In the genomic region with DNA sequence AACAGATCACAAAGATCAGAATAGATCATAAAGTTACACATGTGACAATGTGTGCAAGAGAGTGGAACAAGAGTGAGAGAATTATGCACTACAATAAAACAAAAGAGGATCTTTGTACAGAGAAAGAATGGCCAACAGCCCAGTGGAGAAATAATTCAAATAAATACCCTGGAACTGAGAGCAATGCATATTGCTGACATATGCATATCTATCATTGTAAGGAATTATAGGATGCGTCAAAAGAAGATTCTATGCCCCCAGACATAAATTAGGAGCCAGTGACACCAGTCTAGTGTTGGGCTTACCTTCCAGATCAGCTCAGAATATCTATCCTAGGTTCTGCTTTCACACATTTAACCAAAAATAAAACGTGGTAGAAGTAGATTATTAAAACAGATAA, we compare ENCODE assay signal across 1 cellular context.
TF ChIP-seq lines count a peak whose summit lies in the region.

No MANE protein-coding gene starts in this region.

TF ChIP-seq in HepG2, 621 proteins besides CTCF, POLR2A, EP300 and RAD21 (continued from another document):
- TF ChIP-seq, protein P1, sequence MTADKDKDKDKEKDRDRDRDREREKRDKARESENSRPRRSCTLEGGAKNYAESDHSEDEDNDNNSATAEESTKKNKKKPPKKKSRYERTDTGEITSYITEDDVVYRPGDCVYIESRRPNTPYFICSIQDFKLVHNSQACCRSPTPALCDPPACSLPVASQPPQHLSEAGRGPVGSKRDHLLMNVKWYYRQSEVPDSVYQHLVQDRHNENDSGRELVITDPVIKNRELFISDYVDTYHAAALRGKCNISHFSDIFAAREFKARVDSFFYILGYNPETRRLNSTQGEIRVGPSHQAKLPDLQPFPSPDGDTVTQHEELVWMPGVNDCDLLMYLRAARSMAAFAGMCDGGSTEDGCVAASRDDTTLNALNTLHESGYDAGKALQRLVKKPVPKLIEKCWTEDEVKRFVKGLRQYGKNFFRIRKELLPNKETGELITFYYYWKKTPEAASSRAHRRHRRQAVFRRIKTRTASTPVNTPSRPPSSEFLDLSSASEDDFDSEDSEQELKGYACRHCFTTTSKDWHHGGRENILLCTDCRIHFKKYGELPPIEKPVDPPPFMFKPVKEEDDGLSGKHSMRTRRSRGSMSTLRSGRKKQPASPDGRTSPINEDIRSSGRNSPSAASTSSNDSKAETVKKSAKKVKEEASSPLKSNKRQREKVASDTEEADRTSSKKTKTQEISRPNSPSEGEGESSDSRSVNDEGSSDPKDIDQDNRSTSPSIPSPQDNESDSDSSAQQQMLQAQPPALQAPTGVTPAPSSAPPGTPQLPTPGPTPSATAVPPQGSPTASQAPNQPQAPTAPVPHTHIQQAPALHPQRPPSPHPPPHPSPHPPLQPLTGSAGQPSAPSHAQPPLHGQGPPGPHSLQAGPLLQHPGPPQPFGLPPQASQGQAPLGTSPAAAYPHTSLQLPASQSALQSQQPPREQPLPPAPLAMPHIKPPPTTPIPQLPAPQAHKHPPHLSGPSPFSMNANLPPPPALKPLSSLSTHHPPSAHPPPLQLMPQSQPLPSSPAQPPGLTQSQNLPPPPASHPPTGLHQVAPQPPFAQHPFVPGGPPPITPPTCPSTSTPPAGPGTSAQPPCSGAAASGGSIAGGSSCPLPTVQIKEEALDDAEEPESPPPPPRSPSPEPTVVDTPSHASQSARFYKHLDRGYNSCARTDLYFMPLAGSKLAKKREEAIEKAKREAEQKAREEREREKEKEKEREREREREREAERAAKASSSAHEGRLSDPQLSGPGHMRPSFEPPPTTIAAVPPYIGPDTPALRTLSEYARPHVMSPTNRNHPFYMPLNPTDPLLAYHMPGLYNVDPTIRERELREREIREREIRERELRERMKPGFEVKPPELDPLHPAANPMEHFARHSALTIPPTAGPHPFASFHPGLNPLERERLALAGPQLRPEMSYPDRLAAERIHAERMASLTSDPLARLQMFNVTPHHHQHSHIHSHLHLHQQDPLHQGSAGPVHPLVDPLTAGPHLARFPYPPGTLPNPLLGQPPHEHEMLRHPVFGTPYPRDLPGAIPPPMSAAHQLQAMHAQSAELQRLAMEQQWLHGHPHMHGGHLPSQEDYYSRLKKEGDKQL (CRISPR knock-in tag; IDR thresholded peaks at IDR 0.05; ENCODE audit: low read depth), result no peak
- TF ChIP-seq TCF7 (IDR thresholded peaks at IDR 0.05; ENCODE audit: low read depth) (no peak), ZNF605 (CRISPR knock-in tag; IDR thresholded peaks at IDR 0.05) (no peak), ZNF205 (CRISPR knock-in tag; IDR thresholded peaks at IDR 0.05) (no peak), MED1 (CRISPR knock-in tag; IDR thresholded peaks at IDR 0.05) (no peak), MAFK (conservative IDR thresholded peaks at IDR 0.05 in 1 of 2, IDR thresholded peaks at IDR 0.05 in 1 of 2; ENCODE audit: low read length in 2 of 2) (peak; percentile 32 to 77; a peak in 2 of 4 replicates)
